ENCODE assay signal across 19 cellular contexts in genomic region chr11:75576017-75576416, GRCh38. TPM values are rescaled to one million over a fixed set of nuclear protein-coding genes. Genes with fewer than 3 reads are reported as not detected.
DNase-seq lines count a peak whose midpoint lies in the region; ATAC-seq, FAIRE-seq and TF ChIP-seq lines count a peak whose summit lies in the region.
"Had no signal": no experiment of that assay in that cellular context is flagged by ENCODE, and none has a peak within 500 bp of the region (broad histone marks: within the 10 kb centered on the region; RNA-seq: fewer than 3 reads in every experiment).

No MANE protein-coding gene starts in this region.

- H2AFZ ChIP-seq in astrocyte (ENCODE audit: low read depth, low read length): no peak overlapping the region
- no peak overlapping the region for H2AFZ ChIP-seq in mesenchymal stem cell (ENCODE audit: low read depth, low read length)

- H3K79me2 ChIP-seq in astrocyte (ENCODE audit: insufficient read depth, low read length): peaks cover 10% of the 10 kb centered on the region

- no peak overlapping the region for H2BK120ac ChIP-seq in mesenchymal stem cell (ENCODE audit: low read depth, low read length)

- peaks cover 53% of the 10 kb centered on the region for H4K20me1 ChIP-seq in astrocyte (ENCODE audit: insufficient read depth, low read length)

- H3K9me3 ChIP-seq in astrocyte (ENCODE audit: insufficient read depth, low read depth, low read length) (no peaks in the 10 kb centered on the region), mesenchymal stem cell (ENCODE audit: control insufficient read depth, low read length) (no peaks in the 10 kb centered on the region), tibial artery (no peaks in the 10 kb centered on the region)
- H3K9me3 ChIP-seq: neutrophil, stomach had no signal

- H4K8ac ChIP-seq in mesenchymal stem cell (ENCODE audit: low read length): no peak overlapping the region

- no peak overlapping the region for H3K4me3 ChIP-seq in astrocyte (ENCODE audit: insufficient read depth, low read depth, low read length)
- no peak overlapping the region for H3K4me3 ChIP-seq in mesenchymal stem cell (ENCODE audit: insufficient read depth in 1 of 2, low read depth in 1 of 2, low read length in 2 of 2)
- no peak overlapping the region for H3K4me3 ChIP-seq in tibial artery
- H3K4me3 ChIP-seq: stomach had no signal

- ATAC-seq in GM21576 (IDR thresholded peaks at IDR 0.05; ENCODE audit: unreplicated experiment) (peak; percentile 6), HG02678 (IDR thresholded peaks at IDR 0.05; ENCODE audit: unreplicated experiment) (no peak), GM21723 (IDR thresholded peaks at IDR 0.05; ENCODE audit: unreplicated experiment) (no peak)
- ATAC-seq: activated T-cell treated with anti-CD3 and anti-CD28 coated beads, Interleukin-2, amount 50 U/mL, for 72 hours; Right ventricle myocardium inferior had no signal

- intact Hi-C loops in tibial artery (cut with DNase I; ENCODE audit: low total_unique reads): loop anchor here (2.0 kb wide), 1 partner anchor 29 kb away; no protein-coding TSS in a partner anchor

- H3K27me3 Mint-ChIP-seq in astrocyte (ENCODE audit: low read depth, unreplicated experiment): no peaks in the 10 kb centered on the region

- no peak overlapping the region for H2BK5ac ChIP-seq in mesenchymal stem cell (ENCODE audit: low read depth, low read length, poor library complexity, severe bottlenecking)

- no peak overlapping the region for H2AK5ac ChIP-seq in mesenchymal stem cell (ENCODE audit: low read length, severe bottlenecking)

- peaks cover 12% of the 10 kb centered on the region for H3K79me1 ChIP-seq in mesenchymal stem cell (replicated peaks; ENCODE audit: low read length, poor library complexity, severe bottlenecking)

- 77% methylated on average over 5 of the region's 6 CpGs for WGBS in mesenchymal stem cell

- DNase-seq in astrocyte (ENCODE audit: low read depth): no peak
- DNase-seq in mesenchymal stem cell: peak; percentile 34
- DNase-seq in tibial artery: no peak
- DNase-seq in NCI-H2171 treated with DMSO at 0.1 percent for 48 hours (lab: John Stamatoyannopoulos, UW): no peak
- DNase-seq: activated naive CD4-positive, alpha-beta T cell treated with anti-CD3 and anti-CD28 coated beads, Interleukin-2, amount 50 U/mL, for 16 hours; activated T-cell treated with anti-CD3 and anti-CD28 coated beads, Interleukin-2, amount 50 U/mL, for 72 hours; CD8-positive, alpha-beta memory T cell; cerebellar nuclear complex; effector CD4-positive, alpha-beta T cell; NCI-H1417 treated with DMSO at 0.1 percent for 48 hours; NCI-H526 treated with DMSO at 0.1 percent for 48 hours; stimulated activated CD4-positive, alpha-beta T cell treated with anti-CD3 and anti-CD28 coated beads, Interleukin-4, amount 100 ng/mL, for 24 hours had no signal

- H3K36me3 ChIP-seq in astrocyte (ENCODE audit: insufficient read depth, low read length): peaks cover 33% of the 10 kb centered on the region
- peaks cover 35 to 43% of the 10 kb centered on the region in 2 experiments for H3K36me3 ChIP-seq in mesenchymal stem cell (ENCODE audit: control insufficient read depth in 1 of 2, insufficient read depth in 2 of 2, low read depth in 1 of 2, low read length in 2 of 2)
- peaks cover 22 to 36% (median 28%) of the 10 kb centered on the region in 3 donors for H3K36me3 ChIP-seq in tibial artery
- H3K36me3 ChIP-seq: neutrophil had no signal

- no peak overlapping the region for H3K4me2 ChIP-seq in astrocyte (ENCODE audit: low read length)
- no peak overlapping the region for H3K4me2 ChIP-seq in mesenchymal stem cell (ENCODE audit: low read length, poor library complexity, severe bottlenecking)

- H3K9ac ChIP-seq in astrocyte (ENCODE audit: low read length) (no peak overlapping the region), mesenchymal stem cell (ENCODE audit: low read length) (peak overlapping the region; percentile 50)

- H2BK12ac ChIP-seq in mesenchymal stem cell (ENCODE audit: low read length in 2 of 2): peak overlapping the region in 1 of 2 experiments; percentile 22

- H3K4me3 Mint-ChIP-seq in astrocyte (ENCODE audit: unreplicated experiment): no peak overlapping the region
- H3K4me3 Mint-ChIP-seq: activated T-cell treated with anti-CD3 and anti-CD28 coated beads, Interleukin-2, amount 50 U/mL, for 72 hours; mesothelial cell of epicardium had no signal

- H3K14ac ChIP-seq in mesenchymal stem cell (ENCODE audit: low read length in 2 of 2): no peak overlapping the region

- TF ChIP-seq CTCF in astrocyte (IDR thresholded peaks at IDR 0.05; ENCODE audit: insufficient read depth, low read depth, low read length) (no peak), tibial artery (IDR thresholded peaks at IDR 0.05) (no peak)

- no peak overlapping the region for H3K23ac ChIP-seq in mesenchymal stem cell (ENCODE audit: low read length in 2 of 2)

- H3K27ac Mint-ChIP-seq in astrocyte (ENCODE audit: unreplicated experiment): peak overlapping the region; percentile 53
- H3K27ac Mint-ChIP-seq: activated T-cell treated with anti-CD3 and anti-CD28 coated beads, Interleukin-2, amount 50 U/mL, for 72 hours; mesothelial cell of epicardium had no signal

- no peak overlapping the region for H3K4ac ChIP-seq in mesenchymal stem cell (ENCODE audit: low read depth in 1 of 2, low read length in 2 of 2)

- no peak overlapping the region for H2BK15ac ChIP-seq in mesenchymal stem cell (ENCODE audit: low read depth, poor library complexity, severe bottlenecking)

- H4K91ac ChIP-seq in mesenchymal stem cell (ENCODE audit: low read length): no peak overlapping the region

- peaks cover 4% of the 10 kb centered on the region for H3K4me1 ChIP-seq in astrocyte (ENCODE audit: insufficient read depth, low read length)
- H3K4me1 ChIP-seq in mesenchymal stem cell (ENCODE audit: control insufficient read depth, insufficient read depth, low read depth, low read length): peaks cover 7% of the 10 kb centered on the region
- peaks cover 0 to 21% (median 5%) of the 10 kb centered on the region in 4 donors for H3K4me1 ChIP-seq in tibial artery

- H3K18ac ChIP-seq in mesenchymal stem cell (ENCODE audit: low read depth in 1 of 2, low read length in 2 of 2): no peak overlapping the region

- H3K9me3 Mint-ChIP-seq in astrocyte (ENCODE audit: unreplicated experiment): no peaks in the 10 kb centered on the region
- H3K9me3 Mint-ChIP-seq: activated T-cell treated with anti-CD3 and anti-CD28 coated beads, Interleukin-2, amount 50 U/mL, for 72 hours; CD8-positive, alpha-beta memory T cell; mesothelial cell of epicardium had no signal

- peaks cover 19% of the 10 kb centered on the region for H3K36me3 Mint-ChIP-seq in astrocyte (ENCODE audit: low read depth, unreplicated experiment)

- no peak for FAIRE-seq in astrocyte (lab: Jason Lieb, UNC)

- H3K27ac ChIP-seq in astrocyte (ENCODE audit: low read depth, low read length) (no peak overlapping the region), mesenchymal stem cell (ENCODE audit: low read length, poor library complexity, severe bottlenecking) (no peak overlapping the region), tibial artery (peak overlapping the region; percentile 19 to 37)
- H3K27ac ChIP-seq: neutrophil had no signal

- H3K27me3 ChIP-seq in astrocyte (ENCODE audit: insufficient read depth, low read length) (no peaks in the 10 kb centered on the region), mesenchymal stem cell (ENCODE audit: control insufficient read depth in 1 of 2, insufficient read depth in 1 of 2, low read length in 2 of 2) (no peaks in the 10 kb centered on the region), tibial artery (no peaks in the 10 kb centered on the region)
- H3K27me3 ChIP-seq: stomach had no signal

- peaks cover 14% of the 10 kb centered on the region for H3K4me1 Mint-ChIP-seq in astrocyte (ENCODE audit: low read depth, unreplicated experiment)

RNA-seq across cellular contexts. Expression of gene SERPINH1, which starts 14.0 kb away (rescaled TPM):
- total RNA-seq in astrocyte: 768 and 923 TPM in 2 replicates
- 896 TPM for polyA plus RNA-seq in mesenchymal stem cell (2013, experiment 1 of 2)
- 870 TPM for polyA plus RNA-seq in mesenchymal stem cell (2013, experiment 2 of 2)

RNA-seq across cellular contexts. Expression of gene GDPD5, which starts 50.3 kb away (rescaled TPM):
- total RNA-seq in astrocyte: 6.7 and 9.4 TPM in 2 replicates
- 1.8 TPM for polyA plus RNA-seq in mesenchymal stem cell (2013, experiment 1 of 2)
- 1.4 TPM for polyA plus RNA-seq in mesenchymal stem cell (2013, experiment 2 of 2)

Comparison
In these comparisons a context has a peak if more than half of its experiments do, and no peak if none do; other contexts are left out.
1. H3K27ac ChIP-seq: peak in tibial artery (2 of 2); none in astrocyte (single experiment) and mesenchymal stem cell (single experiment).